ENCODE assay signal across 28 cellular contexts in genomic region chr1:16307222-16307621, GRCh38.
"Had no signal": no experiment of that assay in that cellular context is flagged by ENCODE, and none has a peak within 500 bp of the region (broad histone marks: within the 10 kb centered on the region; RNA-seq: fewer than 3 reads in every experiment).

No MANE protein-coding gene starts in this region.

- H3K27me3 ChIP-seq: colonic mucosa, esophagus squamous epithelium, gastrocnemius medialis, heart right ventricle, left lung had no signal

- ATAC-seq: effector memory CD8-positive, alpha-beta T cell; esophagus mucosa; gastrocnemius medialis; heart right ventricle; left cardiac atrium; left lung; left ventricle myocardium superior; lower lobe of right lung; mucosa of descending colon had no signal

- H3K4me1 ChIP-seq: colonic mucosa, gastrocnemius medialis, heart right ventricle, left lung, lower lobe of right lung had no signal

- H3K9me3 ChIP-seq: colonic mucosa, esophagus squamous epithelium, gastrocnemius medialis, left lung, lower lobe of right lung, mucosa of descending colon had no signal

- H3K4me1 Mint-ChIP-seq: endodermal cell had no signal

- H3K4me3 Mint-ChIP-seq: dendritic cell treated with granulocyte-macrophage colony-stimulating factor and Interleukin-4, amounts not matched to agents 40 ng/mL and 50 ng/mL, for 4 days; effector memory CD8-positive, alpha-beta T cell; endodermal cell; mesothelial cell of epicardium had no signal

- FAIRE-seq: endometrium, islet of Langerhans, keratinocyte had no signal

- H3K4me3 ChIP-seq: colonic mucosa, esophagus squamous epithelium, gastrocnemius medialis, heart right ventricle, left lung, lower lobe of right lung, mucosa of descending colon had no signal

- H3K27ac ChIP-seq: colonic mucosa, epithelial cell of prostate, esophagus squamous epithelium, gastrocnemius medialis, heart right ventricle, left lung, lower lobe of right lung had no signal

- H3K27me3 Mint-ChIP-seq: dendritic cell treated with granulocyte-macrophage colony-stimulating factor and Interleukin-4, amounts not matched to agents 40 ng/mL and 50 ng/mL, for 4 days; effector memory CD8-positive, alpha-beta T cell; naive B cell had no signal

- H3K27ac Mint-ChIP-seq: dendritic cell treated with granulocyte-macrophage colony-stimulating factor and Interleukin-4, amounts not matched to agents 40 ng/mL and 50 ng/mL, for 4 days; endodermal cell; mesothelial cell of epicardium had no signal

- DNase-seq: colonic mucosa; cortex of kidney; effector CD8-positive, alpha-beta T cell; effector memory CD8-positive, alpha-beta T cell; endodermal cell; erythroblast; esophagus squamous epithelium; foreskin fibroblast; foreskin melanocyte; gastrocnemius medialis; glutamatergic neuron; head of caudate nucleus; heart right ventricle; hippocampal formation; left cardiac atrium; left lung; left ventricle myocardium superior; lower lobe of right lung; mesenchymal stem cell; mucosa of descending colon; naive B cell had no signal
